ENCODE assay signal across 8 cellular contexts in genomic region chr10:121926157-121926556, GRCh38. TPM values are rescaled to one million over a fixed set of nuclear protein-coding genes. Genes with fewer than 3 reads are reported as not detected.
DNase-seq lines count a peak whose midpoint lies in the region; TF ChIP-seq lines count a peak whose summit lies in the region.

No MANE protein-coding gene starts in this region.

- H3K4me3 Mint-ChIP-seq in IgD-negative memory B cell (peak overlapping the region in 3 of 4 donors; percentile 55 to 99 (median 60)), nephron (peak overlapping the region; percentile 72 to 95 (median 88))

- H3K4me1 Mint-ChIP-seq in IgD-negative memory B cell: peaks cover 16 to 22% (median 16%) of the 10 kb centered on the region in 3 donors
- peaks cover 36% of the 10 kb centered on the region for H3K4me1 Mint-ChIP-seq in nephron

- H3K4me1 ChIP-seq in BLaER1 treated with 17β-estradiol and CSF1 and Interleukin-3, amounts not matched to agents 10 nM and 100 nM: peaks cover 22 to 40% (median 29%) of the 10 kb centered on the region in 10 experiments

- TF ChIP-seq CTCF in coronary artery (IDR thresholded peaks at IDR 0.05) (no peak), nephron (IDR thresholded peaks at IDR 0.05; ENCODE audit: unreplicated experiment in 3 of 3) (no peak)

- H3K9ac ChIP-seq in BLaER1 treated with 17β-estradiol and CSF1 and Interleukin-3, amounts not matched to agents 10 nM and 100 nM: peak overlapping the region in 7 of 11 experiments; percentile 96 to 99 (median 98); a peak in 11 of 22 replicates

- no peaks in the 10 kb centered on the region for H3K27me3 ChIP-seq in BLaER1 treated with 17β-estradiol and CSF1 and Interleukin-3, amounts not matched to agents 10 nM and 100 nM

- H3K9me3 Mint-ChIP-seq in IgD-negative memory B cell: no peaks in the 10 kb centered on the region
- H3K9me3 Mint-ChIP-seq in nephron: no peaks in the 10 kb centered on the region

- H3K9me3 ChIP-seq in BLaER1 treated with 17β-estradiol and CSF1 and Interleukin-3, amounts not matched to agents 10 nM and 100 nM (replicated peaks in 1 of 11): no peaks in the 10 kb centered on the region

- peak overlapping the region; percentile 82 to 99 (median 91) for H3K4me3 ChIP-seq in BLaER1 treated with 17β-estradiol and CSF1 and Interleukin-3, amounts not matched to agents 10 nM and 100 nM
- H3K4me3 ChIP-seq in coronary artery: peak overlapping the region; percentile 96

- H3K36me3 Mint-ChIP-seq in IgD-negative memory B cell (peaks cover 2% of the 10 kb centered on the region), nephron (ENCODE audit: low read depth) (peaks cover 13% of the 10 kb centered on the region)

- H3K27ac Mint-ChIP-seq in IgD-negative memory B cell: no peak overlapping the region
- peak overlapping the region; percentile 63 to 81 (median 63) for H3K27ac Mint-ChIP-seq in nephron

- peaks cover 17 to 33% (median 23%) of the 10 kb centered on the region in 11 experiments; a peak in 20 of 22 replicates for H3K36me3 ChIP-seq in BLaER1 treated with 17β-estradiol and CSF1 and Interleukin-3, amounts not matched to agents 10 nM and 100 nM

- peak overlapping the region; percentile 75 to 91 (median 85) for H3K4me2 ChIP-seq in BLaER1 treated with 17β-estradiol and CSF1 and Interleukin-3, amounts not matched to agents 10 nM and 100 nM

- peak overlapping the region in 9 of 11 experiments; percentile 95 to 99 (median 98); a peak in 12 of 22 replicates for H3K27ac ChIP-seq in BLaER1 treated with 17β-estradiol and CSF1 and Interleukin-3, amounts not matched to agents 10 nM and 100 nM
- no peak overlapping the region for H3K27ac ChIP-seq in coronary artery

- DNase-seq in coronary artery (ENCODE audit: low spot score): no peak
- DNase-seq in activated CD4-positive, CD25-positive, alpha-beta regulatory T cell (lab: John Stamatoyannopoulos, UW): no peak
- DNase-seq in cerebellum (ENCODE audit: low spot score): no peak
- no peak for DNase-seq in retina
- DNase-seq in NCI-H82 treated with DMSO at 0.1 percent for 48 hours (lab: John Stamatoyannopoulos, UW; ENCODE audit: unreplicated experiment): no peak

- peaks cover 0 to 25% (median 6%) of the 10 kb centered on the region in 11 experiments; a peak in 7 of 22 replicates for H4K20me1 ChIP-seq in BLaER1 treated with 17β-estradiol and CSF1 and Interleukin-3, amounts not matched to agents 10 nM and 100 nM

- H3K27me3 Mint-ChIP-seq in IgD-negative memory B cell: no peaks in the 10 kb centered on the region
- no peaks in the 10 kb centered on the region for H3K27me3 Mint-ChIP-seq in nephron (ENCODE audit: low read depth)

RNA-seq across cellular contexts. Expression of gene ATE1, which starts 1.7 kb away (rescaled TPM):
- polyA plus RNA-seq in IgD-negative memory B cell: 20.2 TPM
- total RNA-seq in cerebellum: 31.8 TPM

RNA-seq across cellular contexts. Expression of gene NSMCE4A, which starts 48.9 kb away (rescaled TPM):
- polyA plus RNA-seq in IgD-negative memory B cell: 51.1 TPM
- total RNA-seq in cerebellum: 41.6 TPM

Comparison
In these comparisons a context has a peak if more than half of its experiments do, and no peak if none do; other contexts are left out.
1. H3K27ac ChIP-seq: peak in BLaER1 treated with 17β-estradiol and CSF1 and Interleukin-3, amounts not matched to agents 10 nM and 100 nM (9 of 11); none in coronary artery (0 of 2).
2. H3K27ac Mint-ChIP-seq: peak in nephron (3 of 3); none in IgD-negative memory B cell (0 of 3).